Comparison of ENCODE assay signal across 9 cellular contexts in genomic region chr2:85755122-85756027, GRCh38. TPM values are rescaled to one million over a fixed set of nuclear protein-coding genes. Genes with fewer than 3 reads are reported as not detected.
A peak's percentile ranks its signal among the peaks of the same experiment; 100 is the strongest.
DNase-seq lines count a peak whose midpoint lies in the region; ATAC-seq, FAIRE-seq and TF ChIP-seq lines count a peak whose summit lies in the region.
"Had no signal": no experiment of that assay in that cellular context is flagged by ENCODE, and none has a peak within 500 bp of the region (broad histone marks: within the 10 kb centered on the region; RNA-seq: fewer than 3 reads in every experiment).

No MANE protein-coding gene starts in this region.

- peaks cover 20% of the 10 kb centered on the region for H3K79me2 ChIP-seq in endothelial cell of umbilical vein (ENCODE audit: control insufficient read depth, insufficient read depth, low read length)
- H3K79me2 ChIP-seq in osteoblast (ENCODE audit: insufficient read depth, low read length), result peaks cover 58% of the 10 kb centered on the region

- H3K36me3 ChIP-seq in CD4-positive, alpha-beta memory T cell (ENCODE audit: insufficient read depth, low read length), result no peaks in the 10 kb centered on the region
- no peaks in the 10 kb centered on the region for H3K36me3 ChIP-seq in NT2/D1 (ENCODE audit: insufficient read depth, insufficient read length, low read length)
- no peaks in the 10 kb centered on the region for H3K36me3 ChIP-seq in endothelial cell of umbilical vein (ENCODE audit: control insufficient read depth in 2 of 2, extremely low read depth in 1 of 2, insufficient read depth in 2 of 2, low read length in 2 of 2)
- H3K36me3 ChIP-seq in osteoblast (ENCODE audit: insufficient read depth, low read length), result peaks cover 11% of the 10 kb centered on the region

- intact Hi-C loops in CD4-positive, alpha-beta memory T cell (cut with micrococcal nuclease), result no loop called here
- intact Hi-C loops in endothelial cell of umbilical vein (cut with micrococcal nuclease), result loop anchor here (1.0 kb wide), 2 partner anchors 10 to 17 kb away; no protein-coding TSS in a partner anchor

- peaks cover 23% of the 10 kb centered on the region for H3K4me1 ChIP-seq in CD4-positive, alpha-beta memory T cell (ENCODE audit: insufficient read depth, low read length)
- peaks cover 4% of the 10 kb centered on the region for H3K4me1 ChIP-seq in NT2/D1 (ENCODE audit: insufficient read depth, insufficient read length)
- H3K4me1 ChIP-seq in endothelial cell of umbilical vein (ENCODE audit: control insufficient read depth, extremely low read depth, insufficient read depth, low read length), result peaks cover 11% of the 10 kb centered on the region
- peaks cover 28% of the 10 kb centered on the region for H3K4me1 ChIP-seq in osteoblast (ENCODE audit: insufficient read depth, low read length)

- peak overlapping the region in 1 of 7 donors; percentile 42 for H3K27ac Mint-ChIP-seq in CD4-positive, alpha-beta memory T cell
- H3K27ac Mint-ChIP-seq: activated naive CD4-positive, alpha-beta T cell treated with anti-CD3 and anti-CD28 coated beads, Interleukin-2, amount 50 U/mL, for 72 hours had no signal

- H4K20me1 ChIP-seq in endothelial cell of umbilical vein (replicated peaks; ENCODE audit: control insufficient read depth, extremely low read depth, insufficient read depth, low read length) (no peaks in the 10 kb centered on the region), osteoblast (ENCODE audit: insufficient read depth, low read length) (peaks cover 37% of the 10 kb centered on the region)

- dilution Hi-C loops in endothelial cell of umbilical vein (cut with MboI; ENCODE audit: extremely low pct_ligation_motif_present, low sequenced_read_pairs), result no loop called here

- POLR2A ChIA-PET in CD4-positive, alpha-beta memory T cell (lab: Charles Lee; ENCODE audit: partially characterized antibody), result no interaction called here
- POLR2A ChIA-PET in endothelial cell of umbilical vein (lab: Charles Lee), result interaction anchor here (0.6 to 0.9 kb wide), 2 partner anchors 9 to 345 kb away, joined by 3 to 5 read pairs; no protein-coding TSS in a partner anchor

- peaks cover 5 to 30% (median 19%) of the 10 kb centered on the region in 4 donors for H3K4me1 Mint-ChIP-seq in CD4-positive, alpha-beta memory T cell

- ATAC-seq in GM21367 (IDR thresholded peaks at IDR 0.05; ENCODE audit: unreplicated experiment), result no peak
- ATAC-seq in HG02973 (IDR thresholded peaks at IDR 0.05; ENCODE audit: unreplicated experiment), result no peak
- ATAC-seq in omental fat pad (ENCODE audit: low FRiP score), result no peak

- TF ChIP-seq CTCF in endothelial cell of umbilical vein (IDR thresholded peaks at IDR 0.05; ENCODE audit: extremely low read depth in 1 of 2, insufficient read depth in 1 of 2, low read depth in 1 of 2, low read length in 2 of 2) (no peak), osteoblast (IDR thresholded peaks at IDR 0.05; ENCODE audit: extremely low read depth, low read depth, low read length) (no peak), omental fat pad (IDR thresholded peaks at IDR 0.05) (no peak)

- no peak overlapping the region for H3K4me3 ChIP-seq in CD4-positive, alpha-beta memory T cell (ENCODE audit: low read length in 2 of 2)
- H3K4me3 ChIP-seq in NT2/D1 (ENCODE audit: insufficient read length, low read depth) (peak overlapping the region; percentile 61), endothelial cell of umbilical vein (replicated peaks in 1 of 3; ENCODE audit: insufficient read depth in 1 of 3, low read depth in 1 of 3, low read length in 3 of 3) (peak overlapping the region; percentile 63 to 84 (median 67)), osteoblast (ENCODE audit: insufficient read depth, low read length) (peak overlapping the region; percentile 93)

- no peak for TF ChIP-seq POLR2A in endothelial cell of umbilical vein (IDR thresholded peaks at IDR 0.05; ENCODE audit: low read depth, low read length)

- H3K27me3 ChIP-seq in CD4-positive, alpha-beta memory T cell (ENCODE audit: insufficient read depth, low read length), result peaks cover 29% of the 10 kb centered on the region
- H3K27me3 ChIP-seq in NT2/D1 (ENCODE audit: insufficient read depth, insufficient read length) (peaks cover 59% of the 10 kb centered on the region), endothelial cell of umbilical vein (ENCODE audit: control insufficient read depth in 2 of 2, insufficient read depth in 2 of 2, low read length in 2 of 2) (no peaks in the 10 kb centered on the region), osteoblast (ENCODE audit: insufficient read depth, low read length) (no peaks in the 10 kb centered on the region)

- DNase-seq in CD4-positive, alpha-beta memory T cell, result peak in 2 of 5 donors; percentile 7 to 15
- no peak for DNase-seq in NT2/D1 (ENCODE audit: low read depth, low spot score)
- no peak for DNase-seq in endothelial cell of umbilical vein (ENCODE audit: low read depth, low spot score)
- peak; percentile 92 for DNase-seq in osteoblast (ENCODE audit: insufficient read length, low spot score, missing footprints)
- DNase-seq in omental fat pad (ENCODE audit: low spot score), result no peak
- no peak for DNase-seq in NOMO-1 treated with DMSO at 0.1 percent for 48 hours (lab: John Stamatoyannopoulos, UW; ENCODE audit: unreplicated experiment)

- H3K4me2 ChIP-seq in endothelial cell of umbilical vein (ENCODE audit: insufficient read depth, low read length) (peak overlapping the region; percentile 74), osteoblast (ENCODE audit: insufficient read depth, low read length) (peak overlapping the region; percentile 94)

- no peaks in the 10 kb centered on the region for H3K9me1 ChIP-seq in endothelial cell of umbilical vein (replicated peaks; ENCODE audit: control insufficient read depth, extremely low read depth, insufficient read depth, low read length)

- H3K9me3 ChIP-seq in CD4-positive, alpha-beta memory T cell (ENCODE audit: control insufficient read depth in 1 of 2, low read length in 2 of 2), result no peaks in the 10 kb centered on the region
- H3K9me3 ChIP-seq in NT2/D1 (ENCODE audit: insufficient read depth, low read length) (no peaks in the 10 kb centered on the region), endothelial cell of umbilical vein (replicated peaks; ENCODE audit: control insufficient read depth, insufficient read depth, low read length) (no peaks in the 10 kb centered on the region), osteoblast (ENCODE audit: low read depth, low read length) (no peaks in the 10 kb centered on the region)

- H3K36me3 Mint-ChIP-seq in CD4-positive, alpha-beta memory T cell, result no peaks in the 10 kb centered on the region
- H3K36me3 Mint-ChIP-seq: activated naive CD4-positive, alpha-beta T cell treated with anti-CD3 and anti-CD28 coated beads, Interleukin-2, amount 50 U/mL, for 72 hours had no signal

- H3K9ac ChIP-seq in NT2/D1 (ENCODE audit: insufficient read length, low read depth), result peak overlapping the region; percentile 32
- peak overlapping the region; percentile 89 for H3K9ac ChIP-seq in endothelial cell of umbilical vein (replicated peaks; ENCODE audit: extremely low read depth, insufficient read depth, low read length)

- CTCF ChIA-PET in CD4-positive, alpha-beta memory T cell (lab: Charles Lee; ENCODE audit: partially characterized antibody), result no interaction called here
- CTCF ChIA-PET in endothelial cell of umbilical vein (lab: Charles Lee), result interaction anchor here (0.7 to 1.9 kb wide), 4 partner anchors 10 to 43 kb away, joined by 4 to 15 read pairs (median 4); no protein-coding TSS in a partner anchor

- peak overlapping the region; percentile 26 for H2AFZ ChIP-seq in endothelial cell of umbilical vein (ENCODE audit: low read depth, low read length)
- H2AFZ ChIP-seq in osteoblast (ENCODE audit: low read length), result peak overlapping the region; percentile 59

- peak overlapping the region; percentile 71 to 89 (median 81) for H3K4me3 Mint-ChIP-seq in CD4-positive, alpha-beta memory T cell

- FAIRE-seq in endothelial cell of umbilical vein (lab: Jason Lieb, UNC), result peak; percentile 75

- H3K27me3 Mint-ChIP-seq in CD4-positive, alpha-beta memory T cell, result peaks cover 33 to 54% of the 10 kb centered on the region in 2 donors

- no TSS peak for BruUV-seq in endothelial cell of umbilical vein (replicated peaks; lab: Mats Ljungman, UMichigan)

- H3K9me3 Mint-ChIP-seq in CD4-positive, alpha-beta memory T cell, result peaks cover 0 to 1% (median 0%) of the 10 kb centered on the region in 8 donors
- H3K9me3 Mint-ChIP-seq: activated naive CD4-positive, alpha-beta T cell treated with anti-CD3 and anti-CD28 coated beads, Interleukin-2, amount 50 U/mL, for 72 hours had no signal

- no peak overlapping the region for H3K27ac ChIP-seq in CD4-positive, alpha-beta memory T cell (ENCODE audit: low read depth, low read length)
- peak overlapping the region; percentile 74 for H3K27ac ChIP-seq in endothelial cell of umbilical vein (ENCODE audit: insufficient read depth, low read depth, low read length)
- H3K27ac ChIP-seq in osteoblast (ENCODE audit: low read depth, low read length), result peak overlapping the region; percentile 71

TF ChIP-seq in endothelial cell of umbilical vein, 7 proteins besides CTCF, POLR2A, EP300 and RAD21:
- no peak for TF ChIP-seq EZH2 (IDR thresholded peaks at IDR 0.05; ENCODE audit: borderline replicate concordance, low read depth, low read length, severe bottlenecking)
- no peak for TF ChIP-seq GATA2 (IDR thresholded peaks at IDR 0.05; ENCODE audit: insufficient read depth, insufficient read length, low read depth, low read length)
- TF ChIP-seq MYC (IDR thresholded peaks at IDR 0.05; ENCODE audit: low read depth, low read length), result no peak
TF ChIP-seq in endothelial cell of umbilical vein: peak in this region for 0.

RNA-seq across cellular contexts. Expression of gene ATOH8, which starts 1.6 kb away (rescaled TPM):
- not detected for total RNA-seq in CD4-positive, alpha-beta memory T cell
- not detected for polyA plus RNA-seq in CD4-positive, alpha-beta memory T cell
- total RNA-seq in endothelial cell of umbilical vein (12.7 and 12.8 TPM in 2 replicates), osteoblast (18.6 and 35.1 TPM in 2 replicates), omental fat pad (100 to 1,000 TPM in 1 of 4 donors, 10 to 100 TPM in 3; 17.1 to 210 (median 45.9) TPM)
- 10.3 and 13.8 TPM in 2 replicates for polyA plus RNA-seq in endothelial cell of umbilical vein
- 8.9 and 11.0 TPM in 2 replicates for polyA plus RNA-seq in endothelial cell of umbilical vein (2011; cell fraction: cytosol; rRNA removed)
- 9.6 and 9.7 TPM in 2 replicates for polyA plus RNA-seq in endothelial cell of umbilical vein (2011; cell fraction: nucleus; rRNA removed)
- polyA plus RNA-seq in endothelial cell of umbilical vein (2012), result 12.4 and 23.6 TPM in 2 replicates
- 10.8 and 11.7 TPM in 2 replicates for polyA minus RNA-seq in endothelial cell of umbilical vein
- polyA minus RNA-seq in endothelial cell of umbilical vein (2011; cell fraction: cytosol; rRNA and poly(A)+ RNA removed), result 7.1 TPM
- polyA minus RNA-seq in endothelial cell of umbilical vein (2011; cell fraction: nucleus; rRNA and poly(A)+ RNA removed), result 11.9 and 15.4 TPM in 2 replicates
- total RNA-seq: activated naive CD4-positive, alpha-beta T cell treated with anti-CD3 and anti-CD28 coated beads, Interleukin-2, amount 50 U/mL, for 72 hours had no signal

Comparison
In these comparisons a context has a peak if more than half of its experiments do, and no peak if none do; other contexts are left out.
1. H3K4me3 ChIP-seq: peak in NT2/D1 (single experiment), endothelial cell of umbilical vein (3 of 3) and osteoblast (single experiment); none in CD4-positive, alpha-beta memory T cell (0 of 2).
2. RNA of gene ATOH8, which starts 1.6 kb away (total RNA-seq): 17.1 to 210 TPM in omental fat pad, 18.6 to 35.1 TPM in osteoblast and 12.7 to 12.8 TPM in endothelial cell of umbilical vein; not detected in CD4-positive, alpha-beta memory T cell; every median in the first group is over 10 times any median in the second.